In genomic region chr5:65766781-65767180, GRCh38 we compare ENCODE assay signal across 1 cellular context.
TF ChIP-seq lines count a peak whose summit lies in the region.

No MANE protein-coding gene starts in this region.

TF ChIP-seq in GM23338, 12 proteins besides CTCF, POLR2A, EP300 and RAD21:
- TF ChIP-seq ZNF462 (CRISPR knock-in tag; IDR thresholded peaks at IDR 0.05) (no peak), ZNF331 (CRISPR knock-in tag; IDR thresholded peaks at IDR 0.05; ENCODE audit: low read depth) (no peak), JUNB (IDR thresholded peaks at IDR 0.05; ENCODE audit: unreplicated experiment) (no peak), ETS1 (IDR thresholded peaks at IDR 0.05) (no peak), CREB1 (CRISPR knock-in tag; IDR thresholded peaks at IDR 0.05; ENCODE audit: low read depth) (no peak), EZH2 (IDR thresholded peaks at IDR 0.05; ENCODE audit: low read depth, unreplicated experiment) (no peak), POLR2AphosphoS5 (IDR thresholded peaks at IDR 0.05; ENCODE audit: low read depth) (no peak), NANOG (IDR thresholded peaks at IDR 0.05; ENCODE audit: borderline replicate concordance) (no peak), ZNF114 (CRISPR knock-in tag; IDR thresholded peaks at IDR 0.05) (no peak), STAT1 (IDR thresholded peaks at IDR 0.05; ENCODE audit: unreplicated experiment) (no peak), REST (IDR thresholded peaks at IDR 0.05; ENCODE audit: unreplicated experiment) (no peak), EZH2phosphoT487 (IDR thresholded peaks at IDR 0.05; ENCODE audit: unreplicated experiment) (no peak)
